In the genomic region with DNA sequence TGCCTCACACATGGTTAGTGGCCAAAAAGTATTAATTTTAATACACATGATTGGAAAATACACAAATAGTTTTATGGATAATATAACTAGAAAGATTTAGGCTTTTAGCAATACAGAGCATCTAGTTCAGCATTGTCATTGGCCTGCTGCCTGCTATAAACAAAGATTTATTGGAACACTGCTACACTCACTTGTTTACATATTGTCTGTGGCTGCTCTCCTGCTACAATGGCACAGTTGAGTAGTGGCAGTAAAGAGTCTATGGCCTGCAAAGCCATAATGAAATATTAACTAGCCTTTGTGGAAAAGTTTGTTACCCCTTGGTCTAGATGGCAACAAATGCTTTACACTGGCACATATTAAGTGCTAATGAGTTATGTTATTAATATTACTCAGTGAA, we compare ENCODE assay signal across 14 cellular contexts.
"Had no signal": no experiment of that assay in that cellular context is flagged by ENCODE, and none has a peak within 500 bp of the region (broad histone marks: within the 10 kb centered on the region; RNA-seq: fewer than 3 reads in every experiment).

No MANE protein-coding gene starts in this region.

- H3K4me3 Mint-ChIP-seq: neural progenitor cell had no signal

- H3K27ac ChIP-seq: adrenal gland, esophagus squamous epithelium, foreskin keratinocyte, left ventricle myocardium inferior, neural progenitor cell, ovary, stomach had no signal

- H3K4me3 ChIP-seq: adrenal gland, esophagus squamous epithelium, left ventricle myocardium inferior, neural progenitor cell, ovary, stomach had no signal

- H2AFZ ChIP-seq: neural progenitor cell had no signal

- H3K9ac ChIP-seq: neural progenitor cell had no signal

- H3K27me3 ChIP-seq: adrenal gland, esophagus squamous epithelium, foreskin keratinocyte, neural progenitor cell, ovary, stomach had no signal

- DNase-seq: activated naive CD4-positive, alpha-beta T cell treated with anti-CD3 and anti-CD28 coated beads, Interleukin-2, amount 50 U/mL, for 16 hours; adrenal gland; esophagus squamous epithelium; foreskin keratinocyte; left ventricle myocardium inferior; ovary; retina; stimulated activated CD4-positive, alpha-beta T cell treated with anti-CD3 and anti-CD28 coated beads, Interleukin-15, amount 100 ng/mL, for 24 hours; stomach; T-helper 9 cell had no signal

- H3K36me3 ChIP-seq: adrenal gland, ovary had no signal

- H3K4me1 Mint-ChIP-seq: neural progenitor cell had no signal

- FAIRE-seq: colon, urothelium cell line had no signal

- H3K27ac Mint-ChIP-seq: activated T-helper 2 cell treated with anti-CD3 and anti-CD28 coated beads, Interferon-gamma antibody, Interleukin-2, Interleukin-4, amounts not matched to agents 10 μg/mL and 5 μg/mL and 100 μg/mL, durations not matched to agents 14 hours and 24 hours and 36 hours; neural progenitor cell had no signal

- H3K4me2 ChIP-seq: neural progenitor cell had no signal

- H3K9me3 ChIP-seq: adrenal gland, esophagus squamous epithelium, left ventricle myocardium inferior, ovary, stomach had no signal

- H3K9me3 Mint-ChIP-seq: activated T-helper 2 cell treated with anti-CD3 and anti-CD28 coated beads, Interferon-gamma antibody, Interleukin-2, Interleukin-4, amounts not matched to agents 10 μg/mL and 5 μg/mL and 100 μg/mL, durations not matched to agents 14 hours and 24 hours and 36 hours had no signal

- ATAC-seq: foreskin keratinocyte had no signal

- H3K4me1 ChIP-seq: foreskin keratinocyte, neural progenitor cell had no signal
